In genomic region chr3:131026321-131027151, GRCh38 we compare ENCODE assay signal across 1 cellular context.
TF ChIP-seq lines count a peak whose summit lies in the region.

ASTE1 (minus strand) TSS chr3:131026825; CDS start chr3:131025306, 1,519 bp downstream.
NEK11 (plus strand) TSS chr3:131026877; CDS start chr3:131029709, 2,832 bp downstream.

TF ChIP-seq in HEK293, 187 proteins besides CTCF, POLR2A, EP300 and RAD21 (continued from another document):
- TF ChIP-seq KLF8 (tag by site-specific recombination; IDR thresholded peaks at IDR 0.05): peak; percentile 53; the same call in 1 of the 2 replicates
- TF ChIP-seq ZNF830 (tag by site-specific recombination; IDR thresholded peaks at IDR 0.05; ENCODE audit: low read depth): no peak
- TF ChIP-seq ZNF155 (tag by site-specific recombination; IDR thresholded peaks at IDR 0.05): no peak
- TF ChIP-seq ZNF10 (tag by site-specific recombination; IDR thresholded peaks at IDR 0.05): no peak
- no peak for TF ChIP-seq PRDM2 (tag by site-specific recombination; IDR thresholded peaks at IDR 0.05; ENCODE audit: borderline replicate concordance)
- TF ChIP-seq ZSCAN18 (tag by site-specific recombination; IDR thresholded peaks at IDR 0.05): no peak
- no peak for TF ChIP-seq HOXC10 (CRISPR knock-in tag; IDR thresholded peaks at IDR 0.05)
- TF ChIP-seq ZBTB20 (tag by site-specific recombination; IDR thresholded peaks at IDR 0.05): peak; percentile 57; the same call in 1 of the 2 replicates
- TF ChIP-seq ZNF555 (tag by site-specific recombination; conservative IDR thresholded peaks at IDR 0.05): no peak
- TF ChIP-seq ZNF48 (tag by site-specific recombination; IDR thresholded peaks at IDR 0.05): no peak
- TF ChIP-seq ZNF18 (tag by site-specific recombination; IDR thresholded peaks at IDR 0.05): no peak
- peak; percentile 58; the same call in 1 of the 2 replicates for TF ChIP-seq SP7 (tag by site-specific recombination; IDR thresholded peaks at IDR 0.05)
- TF ChIP-seq ZNF302 (tag by site-specific recombination; IDR thresholded peaks at IDR 0.05; ENCODE audit: low read depth): no peak
- TF ChIP-seq KLF17 (tag by site-specific recombination; IDR thresholded peaks at IDR 0.05): 0 out of 2 replicates have a peak, but pooled peaks have one; percentile 21
- TF ChIP-seq BCL11A (tag by site-specific recombination; IDR thresholded peaks at IDR 0.05; ENCODE audit: low read depth): no peak
- TF ChIP-seq ZNF677 (tag by site-specific recombination; IDR thresholded peaks at IDR 0.05): no peak
- peak; percentile 31 for TF ChIP-seq ZBTB26 (tag by site-specific recombination; optimal IDR thresholded peaks at IDR 0.05)
- TF ChIP-seq ZNF266 (tag by site-specific recombination; IDR thresholded peaks at IDR 0.05; ENCODE audit: low read depth): no peak
- TF ChIP-seq ZNF843 (tag by site-specific recombination; IDR thresholded peaks at IDR 0.05): no peak
- peak; percentile 81 for TF ChIP-seq PRDM10 (tag by site-specific recombination; IDR thresholded peaks at IDR 0.05)
- TF ChIP-seq ZNF704 (tag by site-specific recombination; IDR thresholded peaks at IDR 0.05): no peak
- peak; percentile 60 for TF ChIP-seq ZNF600 (tag by site-specific recombination; IDR thresholded peaks at IDR 0.05)
- no peak for TF ChIP-seq ZNF621 (tag by site-specific recombination; IDR thresholded peaks at IDR 0.05)
- no peak for TF ChIP-seq REPIN1 (tag by site-specific recombination; IDR thresholded peaks at IDR 0.05; ENCODE audit: low read depth)
- TF ChIP-seq ZBTB17 (tag by site-specific recombination; IDR thresholded peaks at IDR 0.05): peak; percentile 94
- TF ChIP-seq ZNF132 (tag by site-specific recombination; IDR thresholded peaks at IDR 0.05; ENCODE audit: borderline replicate concordance): no peak
- peak; percentile 71; the same call in 1 of the 2 replicates for TF ChIP-seq ZXDB (tag by site-specific recombination; IDR thresholded peaks at IDR 0.05)
- no peak for TF ChIP-seq ZNF660 (tag by site-specific recombination; IDR thresholded peaks at IDR 0.05)
